ENCODE assay signal across 11 cellular contexts in the genomic region with DNA sequence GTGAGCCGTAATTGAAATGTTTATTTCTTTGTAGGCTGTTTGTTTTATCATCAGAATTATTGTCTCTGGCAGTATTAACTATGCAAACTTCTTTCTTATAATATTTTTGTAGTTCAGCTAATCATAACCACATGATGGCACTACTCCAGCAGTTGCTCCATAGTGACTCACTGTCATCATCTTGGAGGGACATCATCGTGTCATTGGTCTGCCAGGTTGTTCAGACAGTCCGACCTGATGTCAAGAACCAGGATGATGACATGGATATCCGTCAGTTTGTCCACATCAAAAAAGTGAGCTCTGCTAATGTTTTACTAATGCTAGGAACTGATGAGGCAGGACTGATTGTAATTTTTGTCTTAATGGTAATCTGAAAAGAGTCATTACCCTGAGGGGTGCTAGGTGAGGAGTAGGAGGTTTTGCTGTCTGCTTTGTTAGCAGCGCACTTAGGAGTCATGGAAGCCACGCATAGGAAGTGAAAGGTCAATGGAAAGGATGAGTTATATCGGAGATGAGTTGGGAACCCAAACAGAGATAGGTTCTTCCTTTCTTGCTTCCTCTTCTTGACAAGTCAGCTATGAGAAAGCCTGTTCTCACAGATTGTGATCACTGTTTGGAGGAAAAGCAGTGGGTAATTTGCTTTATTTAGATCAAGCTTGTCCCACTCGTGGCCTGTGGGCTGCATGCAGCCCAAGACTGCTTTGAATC. TPM values are rescaled to one million over a fixed set of nuclear protein-coding genes. Genes with fewer than 3 reads are reported as not detected.
DNase-seq lines count a peak whose midpoint lies in the region; ATAC-seq, FAIRE-seq and TF ChIP-seq lines count a peak whose summit lies in the region.
"Had no signal": no experiment of that assay in that cellular context is flagged by ENCODE, and none has a peak within 500 bp of the region (broad histone marks: within the 10 kb centered on the region; RNA-seq: fewer than 3 reads in every experiment).

No MANE protein-coding gene starts in this region.

- H3K9me3 ChIP-seq in kidney (ENCODE audit: control insufficient read depth in 1 of 2, low read length in 2 of 2): no peaks in the 10 kb centered on the region
- H3K9me3 ChIP-seq: thyroid gland had no signal

- no peak for FAIRE-seq in kidney (lab: Jason Lieb, UNC)

- ATAC-seq in GM18502 (IDR thresholded peaks at IDR 0.05; ENCODE audit: poor library complexity, unreplicated experiment) (peak; percentile 72), GM21786 (IDR thresholded peaks at IDR 0.05; ENCODE audit: unreplicated experiment) (peak; percentile 57)

- no peak overlapping the region for H3K4me3 ChIP-seq in kidney (ENCODE audit: low read length in 2 of 2)
- H3K4me3 ChIP-seq: lung, thyroid gland had no signal

- peaks cover 11 to 24% of the 10 kb centered on the region in 2 donors for H3K36me3 ChIP-seq in kidney (ENCODE audit: control insufficient read depth in 1 of 2, insufficient read depth in 2 of 2, low read length in 2 of 2)

- H3K4me1 ChIP-seq in kidney (ENCODE audit: control insufficient read depth in 1 of 2, insufficient read depth in 1 of 2, low read depth in 1 of 2, low read length in 2 of 2): no peaks in the 10 kb centered on the region

- intact Hi-C loops in kidney (cut with DNase I): no loop called here

- H3K27ac ChIP-seq in kidney (ENCODE audit: low read depth in 2 of 2, low read length in 2 of 2): no peak overlapping the region
- H3K27ac ChIP-seq: thyroid gland had no signal

- no peak overlapping the region for H3K9ac ChIP-seq in kidney (ENCODE audit: low read length in 2 of 2)

- TF ChIP-seq CTCF in kidney (IDR thresholded peaks at IDR 0.05; ENCODE audit: borderline replicate concordance, extremely low read depth, insufficient read depth): no peak

- DNase-seq in LHCN-M2 (ENCODE audit: low read depth) (peak; percentile 35), lung microvascular endothelial cell (ENCODE audit: low read depth in 2 of 2) (peak; percentile 9 to 50), DMS114 treated with DMSO at 0.1 percent for 48 hours (lab: John Stamatoyannopoulos, UW; ENCODE audit: unreplicated experiment) (no peak), DMS79 (lab: John Stamatoyannopoulos, UW) (no peak), DMS153 treated with DMSO at 0.1 percent for 48 hours (lab: John Stamatoyannopoulos, UW; ENCODE audit: unreplicated experiment) (no peak), kidney (no peak)
- DNase-seq: activated T-cell treated with anti-CD3 and anti-CD28 coated beads, Interleukin-2, amount 50 U/mL, for 4 hours had no signal

RNA-seq across cellular contexts. Expression of a gene that starts 49.2 kb away (rescaled TPM):
- 17.2 and 20.9 TPM in 2 replicates for total RNA-seq in LHCN-M2 (2014; rRNA removed)
- polyA plus RNA-seq in LHCN-M2 (2012): 2.9 TPM
- 17.9 and 21.6 TPM in 2 replicates for total RNA-seq in lung microvascular endothelial cell
- 31.5 TPM for total RNA-seq in kidney
- 3.4 TPM for polyA plus RNA-seq in kidney (ENCODE audit: insufficient read depth, low read depth, low replicate concordance)

Comparison
In these comparisons a context has a peak if more than half of its experiments do, and no peak if none do; other contexts are left out.
1. DNase-seq: peak in LHCN-M2 (single experiment) and lung microvascular endothelial cell (2 of 2); none in DMS114 treated with DMSO at 0.1 percent for 48 hours (single experiment), DMS79 (single experiment), DMS153 treated with DMSO at 0.1 percent for 48 hours (single experiment) and kidney (single experiment).